ENCODE assay signal across 8 cellular contexts in the genomic region with DNA sequence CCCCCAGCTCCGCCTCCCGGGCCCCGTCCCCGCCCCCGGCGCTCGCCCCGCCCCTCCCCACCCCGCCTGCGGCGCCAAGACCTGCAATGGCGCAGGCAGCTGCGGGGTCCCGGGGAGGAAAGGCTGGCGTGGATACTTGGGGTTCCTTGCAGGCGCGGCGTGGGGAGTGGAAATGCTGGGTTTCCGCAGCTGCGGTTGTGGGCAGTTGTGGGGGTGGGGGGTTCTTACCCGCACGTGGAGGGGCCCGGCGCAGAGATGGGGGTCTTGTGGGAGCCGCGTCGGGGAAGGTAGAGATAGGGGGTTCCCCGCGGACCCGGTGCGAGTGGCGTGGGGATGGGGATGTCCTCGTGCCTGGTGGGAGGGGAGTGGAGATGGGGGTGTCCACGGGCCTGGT. TPM values are rescaled to one million over a fixed set of nuclear protein-coding genes. Genes with fewer than 3 reads are reported as not detected.
A peak's percentile ranks its signal among the peaks of the same experiment; 100 is the strongest.
DNase-seq lines count a peak whose midpoint lies in the region; ATAC-seq and TF ChIP-seq lines count a peak whose summit lies in the region.

No MANE protein-coding gene starts in this region.

- POLR2A ChIA-PET in GM10248 (lab: Yijun Ruan, JAX) (no interaction called here), HCT116 (lab: Charles Lee) (no interaction called here)

- RAD21 ChIA-PET in HCT116 (lab: Charles Lee; ENCODE audit: low non-redundant PET in 1 of 2, low total read pairs in 2 of 2, uncharacterized antibody in 2 of 2, unreplicated experiment in 2 of 2): no interaction called here

- CTCF ChIA-PET in GM10248 (lab: Yijun Ruan, JAX): no interaction called here
- CTCF ChIA-PET in HCT116 (lab: Charles Lee): no interaction called here

- peaks cover 0 to 10% of the 10 kb centered on the region in 2 experiments; a peak in 1 of 4 replicates for H3K36me3 ChIP-seq in HCT116 (ENCODE audit: control insufficient read depth in 1 of 2, insufficient read depth in 2 of 2, low read length in 2 of 2)
- peaks cover 3% of the 10 kb centered on the region; the same call in 1 of the 2 replicates for H3K36me3 ChIP-seq in SJSA1
- H3K36me3 ChIP-seq in effector memory CD4-positive, alpha-beta T cell (ENCODE audit: control insufficient read depth, insufficient read depth, low read length): no peaks in the 10 kb centered on the region
- H3K36me3 ChIP-seq in neural cell (ENCODE audit: insufficient read depth, low read length): no peaks in the 10 kb centered on the region

- no TSS peak for BruUV-seq in HCT116 (replicated peaks; lab: Mats Ljungman, UMichigan)

- TF ChIP-seq POLR2A in HCT116 (IDR thresholded peaks at IDR 0.05; ENCODE audit: borderline replicate concordance, extremely low read depth, insufficient read depth, insufficient read length): no peak

- no peak for TF ChIP-seq CTCF in GM10248 (IDR thresholded peaks at IDR 0.05; ENCODE audit: control extremely low read depth, extremely low read depth, low read depth, missing control alignments)
- TF ChIP-seq CTCF in HCT116 (IDR thresholded peaks at IDR 0.05 in 2 of 3, conservative IDR thresholded peaks at IDR 0.05 in 1 of 3; ENCODE audit: borderline replicate concordance in 1 of 3, insufficient read depth in 1 of 3, low read depth in 2 of 3, low read length in 2 of 3): no peak
- no peak for TF ChIP-seq CTCF in neural cell (IDR thresholded peaks at IDR 0.05; ENCODE audit: poor library complexity, severe bottlenecking)

- H2AFZ ChIP-seq in HCT116 (ENCODE audit: low read depth, low read length, poor library complexity, severe bottlenecking): no peak overlapping the region
- peak overlapping the region; percentile 88 for H2AFZ ChIP-seq in neural cell (ENCODE audit: low read depth, low read length)

- no peaks in the 10 kb centered on the region for H3K9me2 ChIP-seq in HCT116 (ENCODE audit: insufficient read depth)
- H3K9me2 ChIP-seq in neural cell (ENCODE audit: insufficient read depth, low read length): no peaks in the 10 kb centered on the region

- H4K20me1 ChIP-seq in HCT116 (ENCODE audit: insufficient read depth): no peaks in the 10 kb centered on the region
- no peaks in the 10 kb centered on the region for H4K20me1 ChIP-seq in neural cell (ENCODE audit: insufficient read depth)

- H3F3A ChIP-seq in neural cell (ENCODE audit: insufficient read depth, low read length, poor library complexity, severe bottlenecking): no peaks in the 10 kb centered on the region

- H3K9ac ChIP-seq in HCT116 (ENCODE audit: low read length) (peak overlapping the region; percentile 53; the same call in 1 of the 2 replicates), neural cell (ENCODE audit: low read length) (peak overlapping the region; percentile 71)

- H3K4me1 ChIP-seq in HCT116 (ENCODE audit: control insufficient read depth in 1 of 2, insufficient read depth in 2 of 2, low read length in 2 of 2) (peaks cover 0 to 8% of the 10 kb centered on the region in 2 experiments; a peak in 1 of 4 replicates), SJSA1 (replicated peaks) (no peaks in the 10 kb centered on the region)
- H3K4me1 ChIP-seq in effector memory CD4-positive, alpha-beta T cell (ENCODE audit: control insufficient read depth, insufficient read depth, low read length, poor library complexity, severe bottlenecking): peaks cover 19% of the 10 kb centered on the region

- H3K4me3 ChIP-seq in HCT116 (replicated peaks in 1 of 2; ENCODE audit: low read depth in 1 of 2, low read length in 2 of 2) (peak overlapping the region; percentile 51 to 56), SJSA1 (peak overlapping the region; percentile 46), neural cell (ENCODE audit: low read length) (peak overlapping the region; percentile 96)
- peak overlapping the region; percentile 40 for H3K4me3 ChIP-seq in effector memory CD4-positive, alpha-beta T cell (ENCODE audit: insufficient read depth, low read depth, low read length, poor library complexity, severe bottlenecking)

- H3K9me3 ChIP-seq in HCT116 (ENCODE audit: control insufficient read depth in 1 of 2, insufficient read depth in 1 of 2, low read depth in 1 of 2, low read length in 2 of 2) (no peaks in the 10 kb centered on the region; a peak in 1 of 4 replicates), SJSA1 (replicated peaks) (no peaks in the 10 kb centered on the region), neural cell (ENCODE audit: low read length) (no peaks in the 10 kb centered on the region)
- no peaks in the 10 kb centered on the region for H3K9me3 ChIP-seq in effector memory CD4-positive, alpha-beta T cell (ENCODE audit: control insufficient read depth, low read length)

- peak; percentile 11 for ATAC-seq in HCT116
- no peak for ATAC-seq in HG03108 (IDR thresholded peaks at IDR 0.05; ENCODE audit: unreplicated experiment)

- TF ChIP-seq RAD21 in HCT116 (IDR thresholded peaks at IDR 0.05; ENCODE audit: low read depth) (no peak), neural cell (conservative IDR thresholded peaks at IDR 0.05) (no peak)

- H3K79me2 ChIP-seq in HCT116 (ENCODE audit: insufficient read depth, low read length) (peaks cover 43% of the 10 kb centered on the region), neural cell (replicated peaks; ENCODE audit: insufficient read depth, low read length) (peaks cover 17% of the 10 kb centered on the region)

- intact Hi-C loops in HCT116 (cut with micrococcal nuclease): loop anchor here (5.0 to 10.0 kb wide), 5 partner anchors 129 to 1174 kb away; no protein-coding TSS in a partner anchor

- H3K4me2 ChIP-seq in HCT116 (ENCODE audit: low read length): peak overlapping the region; percentile 80
- no peak overlapping the region for H3K4me2 ChIP-seq in neural cell (ENCODE audit: low read length)

- DNase-seq in GM10248 (ENCODE audit: extremely low spot score) (peak; percentile 49), HCT116 (ENCODE audit: low read depth, low spot score) (no peak), SJSA1 (ENCODE audit: low read depth in 1 of 2, low spot score in 2 of 2) (no peak), SKM-1 treated with dmso at 0.1 percent for 144 hours (lab: John Stamatoyannopoulos, UW; ENCODE audit: unreplicated experiment) (no peak)
- peak; percentile 79 to 86 (median 81) for DNase-seq in effector memory CD4-positive, alpha-beta T cell
- DNase-seq in stimulated activated CD4-positive, alpha-beta T cell treated with anti-CD3 and anti-CD28 coated beads, Interleukin-4, amount 100 ng/mL, for 24 hours: no peak

- peak overlapping the region; percentile 66; the same call in 1 of the 2 replicates for H3K27ac ChIP-seq in HCT116 (ENCODE audit: low read depth, low read length)
- H3K27ac ChIP-seq in SJSA1: no peak overlapping the region
- peak overlapping the region; percentile 93 for H3K27ac ChIP-seq in effector memory CD4-positive, alpha-beta T cell (ENCODE audit: insufficient read depth, low read length, poor library complexity, severe bottlenecking)
- H3K27ac ChIP-seq in neural cell (ENCODE audit: low read length): peak overlapping the region; percentile 61

- no peak for TF ChIP-seq EP300 in neural cell (conservative IDR thresholded peaks at IDR 0.05; ENCODE audit: poor library complexity, severe bottlenecking)

- H3K27me3 ChIP-seq in HCT116 (ENCODE audit: insufficient read depth, low read length): 0 out of 2 replicates have a peak, but pooled peaks cover 2% of the 10 kb centered on the region
- H3K27me3 ChIP-seq in SJSA1 (replicated peaks): no peaks in the 10 kb centered on the region
- no peaks in the 10 kb centered on the region for H3K27me3 ChIP-seq in effector memory CD4-positive, alpha-beta T cell (replicated peaks; ENCODE audit: control insufficient read depth, insufficient read depth, low read length, poor library complexity, severe bottlenecking)
- H3K27me3 ChIP-seq in neural cell (ENCODE audit: insufficient read depth, low read depth, low read length): no peaks in the 10 kb centered on the region

TF ChIP-seq in HCT116, 20 proteins besides CTCF, POLR2A, EP300 and RAD21:
- peak; percentile 39 for TF ChIP-seq YY1 (IDR thresholded peaks at IDR 0.05; ENCODE audit: extremely low read depth, insufficient replicate concordance, low read depth, low read length)
- TF ChIP-seq SRF (IDR thresholded peaks at IDR 0.05; ENCODE audit: low read depth): no peak
TF ChIP-seq in HCT116: peak in this region for 1.

TF ChIP-seq in neural cell, 6 proteins besides CTCF, POLR2A, EP300 and RAD21:
- TF ChIP-seq MXI1 (conservative IDR thresholded peaks at IDR 0.05; ENCODE audit: poor library complexity, severe bottlenecking) (no peak), SMC3 (conservative IDR thresholded peaks at IDR 0.05; ENCODE audit: poor library complexity) (no peak), TAF1 (IDR thresholded peaks at IDR 0.05; ENCODE audit: low read depth) (peak; percentile 16), POLR2AphosphoS5 (IDR thresholded peaks at IDR 0.05) (peak; percentile 74), EZH2 (IDR thresholded peaks at IDR 0.05; ENCODE audit: borderline replicate concordance, insufficient read depth, low read length, poor library complexity, severe bottlenecking) (no peak)
- TF ChIP-seq, protein P1, sequence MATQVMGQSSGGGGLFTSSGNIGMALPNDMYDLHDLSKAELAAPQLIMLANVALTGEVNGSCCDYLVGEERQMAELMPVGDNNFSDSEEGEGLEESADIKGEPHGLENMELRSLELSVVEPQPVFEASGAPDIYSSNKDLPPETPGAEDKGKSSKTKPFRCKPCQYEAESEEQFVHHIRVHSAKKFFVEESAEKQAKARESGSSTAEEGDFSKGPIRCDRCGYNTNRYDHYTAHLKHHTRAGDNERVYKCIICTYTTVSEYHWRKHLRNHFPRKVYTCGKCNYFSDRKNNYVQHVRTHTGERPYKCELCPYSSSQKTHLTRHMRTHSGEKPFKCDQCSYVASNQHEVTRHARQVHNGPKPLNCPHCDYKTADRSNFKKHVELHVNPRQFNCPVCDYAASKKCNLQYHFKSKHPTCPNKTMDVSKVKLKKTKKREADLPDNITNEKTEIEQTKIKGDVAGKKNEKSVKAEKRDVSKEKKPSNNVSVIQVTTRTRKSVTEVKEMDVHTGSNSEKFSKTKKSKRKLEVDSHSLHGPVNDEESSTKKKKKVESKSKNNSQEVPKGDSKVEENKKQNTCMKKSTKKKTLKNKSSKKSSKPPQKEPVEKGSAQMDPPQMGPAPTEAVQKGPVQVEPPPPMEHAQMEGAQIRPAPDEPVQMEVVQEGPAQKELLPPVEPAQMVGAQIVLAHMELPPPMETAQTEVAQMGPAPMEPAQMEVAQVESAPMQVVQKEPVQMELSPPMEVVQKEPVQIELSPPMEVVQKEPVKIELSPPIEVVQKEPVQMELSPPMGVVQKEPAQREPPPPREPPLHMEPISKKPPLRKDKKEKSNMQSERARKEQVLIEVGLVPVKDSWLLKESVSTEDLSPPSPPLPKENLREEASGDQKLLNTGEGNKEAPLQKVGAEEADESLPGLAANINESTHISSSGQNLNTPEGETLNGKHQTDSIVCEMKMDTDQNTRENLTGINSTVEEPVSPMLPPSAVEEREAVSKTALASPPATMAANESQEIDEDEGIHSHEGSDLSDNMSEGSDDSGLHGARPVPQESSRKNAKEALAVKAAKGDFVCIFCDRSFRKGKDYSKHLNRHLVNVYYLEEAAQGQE (IDR thresholded peaks at IDR 0.05; ENCODE audit: borderline replicate concordance): peak; percentile 31
TF ChIP-seq in neural cell: peak in this region for 3.

RNA-seq across cellular contexts. Expression of a gene that starts 0.7 kb away (rescaled TPM):
- total RNA-seq in HCT116 (2021; ENCODE audit: unreplicated experiment): 59.6 TPM
- 50.5 and 59.2 TPM in 2 replicates for polyA plus RNA-seq in HCT116 (2012)
- 7.3 and 10.0 TPM in 2 replicates for total RNA-seq in SJSA1 (2014; rRNA removed; shearing (Covaris generic))
- polyA plus RNA-seq in neural cell: 21.5 and 25.9 TPM in 2 replicates
- polyA minus RNA-seq in neural cell: 18.9 and 19.5 TPM in 2 replicates

Comparison
In these comparisons a context has a peak if more than half of its experiments do, and no peak if none do; other contexts are left out.
1. DNase-seq: peak in GM10248 (single experiment) and effector memory CD4-positive, alpha-beta T cell (3 of 3); none in HCT116 (single experiment), SJSA1 (0 of 2), SKM-1 treated with dmso at 0.1 percent for 144 hours (single experiment) and stimulated activated CD4-positive, alpha-beta T cell treated with anti-CD3 and anti-CD28 coated beads, Interleukin-4, amount 100 ng/mL, for 24 hours (single experiment).
2. H3K4me3 ChIP-seq: peak in every context shown above with its lines; median percentile 96 in neural cell; 54 in HCT116; 46 in SJSA1; 40 in effector memory CD4-positive, alpha-beta T cell.